11 cellular contexts compared by ENCODE assay signal in genomic region chr5:150615141-150615699, GRCh38. TPM values are rescaled to one million over a fixed set of nuclear protein-coding genes. Genes with fewer than 3 reads are reported as not detected.
A peak's percentile ranks its signal among the peaks of the same experiment; 100 is the strongest.
DNase-seq lines count a peak whose midpoint lies in the region; ATAC-seq and TF ChIP-seq lines count a peak whose summit lies in the region.
"Had no signal": no experiment of that assay in that cellular context is flagged by ENCODE, and none has a peak within 500 bp of the region (broad histone marks: within the 10 kb centered on the region; RNA-seq: fewer than 3 reads in every experiment).

No MANE protein-coding gene starts in this region.

- ATAC-seq in foreskin keratinocyte (peak; percentile 31), GM18907 (IDR thresholded peaks at IDR 0.05; ENCODE audit: unreplicated experiment) (no peak)
- no peak for ATAC-seq in naive thymus-derived CD8-positive, alpha-beta T cell

- H3K9me3 ChIP-seq in BLaER1 (no peaks in the 10 kb centered on the region), parathyroid adenoma (ENCODE audit: control insufficient read depth, low read length) (no peaks in the 10 kb centered on the region)
- H3K9me3 ChIP-seq: suprapubic skin had no signal

- no peak overlapping the region for H3K27ac Mint-ChIP-seq in naive thymus-derived CD8-positive, alpha-beta T cell
- H3K27ac Mint-ChIP-seq in activated T-helper 1 cell treated with anti-CD3 and anti-CD28 coated beads, Interleukin-12 subunit alpha, Interleukin-12 subunit beta, Interleukin-2, Interleukin-4 antibody, amounts not matched to agents 30 ng/mL and 10 ng/mL and 1 ng/mL, durations not matched to agents 14 hours and 24 hours and 36 hours: no peak overlapping the region
- H3K27ac Mint-ChIP-seq: progenitor cell of endocrine pancreas had no signal

- DNase-seq in SK-N-DZ (ENCODE audit: low spot score) (peak; percentile 29), foreskin keratinocyte (no peak), OCI-M2 (lab: John Stamatoyannopoulos, UW; ENCODE audit: unreplicated experiment) (no peak)
- no peak for DNase-seq in naive thymus-derived CD8-positive, alpha-beta T cell
- DNase-seq in activated T-helper 1 cell treated with anti-CD3 and anti-CD28 coated beads, Interleukin-12 subunit alpha, Interleukin-12 subunit beta, Interleukin-2, Interleukin-4 antibody, amounts not matched to agents 30 ng/mL and 10 ng/mL and 1 ng/mL, durations not matched to agents 14 hours and 24 hours and 36 hours (ENCODE audit: low spot score): no peak

- POLR2A ChIA-PET in naive thymus-derived CD8-positive, alpha-beta T cell (lab: Charles Lee): no interaction called here

- H3K4me2 ChIP-seq in BLaER1: peak overlapping the region; percentile 80
- peak overlapping the region; percentile 40 for H3K4me2 ChIP-seq in parathyroid adenoma (ENCODE audit: low read length)

- peaks cover 0 to 2% (median 0%) of the 10 kb centered on the region in 4 donors for H3K4me1 Mint-ChIP-seq in naive thymus-derived CD8-positive, alpha-beta T cell
- H3K4me1 Mint-ChIP-seq in activated T-helper 1 cell treated with anti-CD3 and anti-CD28 coated beads, Interleukin-12 subunit alpha, Interleukin-12 subunit beta, Interleukin-2, Interleukin-4 antibody, amounts not matched to agents 30 ng/mL and 10 ng/mL and 1 ng/mL, durations not matched to agents 14 hours and 24 hours and 36 hours (ENCODE audit: low read depth): no peaks in the 10 kb centered on the region

- H3K36me3 ChIP-seq in BLaER1 (no peaks in the 10 kb centered on the region), parathyroid adenoma (ENCODE audit: control insufficient read depth, insufficient read depth, low read length) (no peaks in the 10 kb centered on the region)
- H3K36me3 ChIP-seq: suprapubic skin had no signal

- peak overlapping the region; percentile 58; the same call in 1 of the 2 replicates for H3K9ac ChIP-seq in BLaER1
- no peak overlapping the region for H3K9ac ChIP-seq in parathyroid adenoma

- H3K27ac ChIP-seq in BLaER1: peak overlapping the region; percentile 67
- H3K27ac ChIP-seq in foreskin keratinocyte: no peak overlapping the region
- H3K27ac ChIP-seq in parathyroid adenoma: peak overlapping the region; percentile 70
- H3K27ac ChIP-seq: epithelial cell of prostate, suprapubic skin had no signal

- no peaks in the 10 kb centered on the region for H3K27me3 ChIP-seq in BLaER1
- peaks cover 9% of the 10 kb centered on the region for H3K27me3 ChIP-seq in foreskin keratinocyte
- H3K27me3 ChIP-seq in parathyroid adenoma (ENCODE audit: control insufficient read depth, insufficient read depth, low read length): no peaks in the 10 kb centered on the region
- H3K27me3 ChIP-seq: suprapubic skin had no signal

- H3K27me3 Mint-ChIP-seq in naive thymus-derived CD8-positive, alpha-beta T cell: peaks cover 0 to 13% (median 4%) of the 10 kb centered on the region in 5 donors
- H3K27me3 Mint-ChIP-seq in activated T-helper 1 cell treated with anti-CD3 and anti-CD28 coated beads, Interleukin-12 subunit alpha, Interleukin-12 subunit beta, Interleukin-2, Interleukin-4 antibody, amounts not matched to agents 30 ng/mL and 10 ng/mL and 1 ng/mL, durations not matched to agents 14 hours and 24 hours and 36 hours (ENCODE audit: insufficient read depth): peaks cover 7% of the 10 kb centered on the region

- TF ChIP-seq CTCF in foreskin keratinocyte (conservative IDR thresholded peaks at IDR 0.05) (no peak), parathyroid adenoma (IDR thresholded peaks at IDR 0.05) (no peak)

- no peaks in the 10 kb centered on the region for H3K36me3 Mint-ChIP-seq in naive thymus-derived CD8-positive, alpha-beta T cell
- H3K36me3 Mint-ChIP-seq in activated T-helper 1 cell treated with anti-CD3 and anti-CD28 coated beads, Interleukin-12 subunit alpha, Interleukin-12 subunit beta, Interleukin-2, Interleukin-4 antibody, amounts not matched to agents 30 ng/mL and 10 ng/mL and 1 ng/mL, durations not matched to agents 14 hours and 24 hours and 36 hours (ENCODE audit: low read depth): no peaks in the 10 kb centered on the region

- H3K4me3 Mint-ChIP-seq in naive thymus-derived CD8-positive, alpha-beta T cell: no peak overlapping the region
- no peak overlapping the region for H3K4me3 Mint-ChIP-seq in activated T-helper 1 cell treated with anti-CD3 and anti-CD28 coated beads, Interleukin-12 subunit alpha, Interleukin-12 subunit beta, Interleukin-2, Interleukin-4 antibody, amounts not matched to agents 30 ng/mL and 10 ng/mL and 1 ng/mL, durations not matched to agents 14 hours and 24 hours and 36 hours

- H3K4me3 ChIP-seq in BLaER1 (peak overlapping the region; percentile 22; the same call in 1 of the 2 replicates), parathyroid adenoma (ENCODE audit: low read depth, low read length) (no peak overlapping the region)
- H3K4me3 ChIP-seq: suprapubic skin had no signal

- intact Hi-C loops in activated T-helper 1 cell treated with anti-CD3 and anti-CD28 coated beads, Interleukin-12 subunit alpha, Interleukin-12 subunit beta, Interleukin-2, Interleukin-4 antibody, amounts not matched to agents 30 ng/mL and 10 ng/mL and 1 ng/mL, durations not matched to agents 14 hours and 24 hours and 36 hours (cut with micrococcal nuclease): no loop called here

- H3K9me3 Mint-ChIP-seq in naive thymus-derived CD8-positive, alpha-beta T cell: no peaks in the 10 kb centered on the region
- H3K9me3 Mint-ChIP-seq in activated T-helper 1 cell treated with anti-CD3 and anti-CD28 coated beads, Interleukin-12 subunit alpha, Interleukin-12 subunit beta, Interleukin-2, Interleukin-4 antibody, amounts not matched to agents 30 ng/mL and 10 ng/mL and 1 ng/mL, durations not matched to agents 14 hours and 24 hours and 36 hours: no peaks in the 10 kb centered on the region

- no peaks in the 10 kb centered on the region for H4K20me1 ChIP-seq in BLaER1

- peak overlapping the region; percentile 65 for H2AFZ ChIP-seq in parathyroid adenoma

- H3K79me2 ChIP-seq in parathyroid adenoma: no peaks in the 10 kb centered on the region

- H3K4me1 ChIP-seq in BLaER1: peaks cover 99% of the 10 kb centered on the region
- no peaks in the 10 kb centered on the region for H3K4me1 ChIP-seq in foreskin keratinocyte
- peaks cover 20% of the 10 kb centered on the region for H3K4me1 ChIP-seq in parathyroid adenoma

RNA-seq across cellular contexts. Expression of gene SYNPO, which starts 25.2 kb away (rescaled TPM):
- 0.91 and 1.0 TPM in 2 replicates for polyA plus RNA-seq in SK-N-DZ (2014; cell fraction: cytosol; rRNA removed)
- 0.82 and 1.4 TPM in 2 replicates for polyA plus RNA-seq in SK-N-DZ (2014; cell fraction: nucleus; rRNA removed)
- total RNA-seq in foreskin keratinocyte: 8.8 and 10.1 TPM in 2 replicates
- 6.9 and 7.0 TPM in 2 replicates for polyA plus RNA-seq in foreskin keratinocyte
- total RNA-seq in naive thymus-derived CD8-positive, alpha-beta T cell: under 1 TPM; 0.71 to 0.83 TPM
- not detected for polyA plus RNA-seq in naive thymus-derived CD8-positive, alpha-beta T cell
- total RNA-seq in activated T-helper 1 cell treated with anti-CD3 and anti-CD28 coated beads, Interleukin-12 subunit alpha, Interleukin-12 subunit beta, Interleukin-2, Interleukin-4 antibody, amounts not matched to agents 30 ng/mL and 10 ng/mL and 1 ng/mL, durations not matched to agents 14 hours and 24 hours and 36 hours: not detected in 2 replicates

RNA-seq across cellular contexts. Expression of gene MYOZ3, which starts 45.8 kb away (rescaled TPM):
- polyA plus RNA-seq in SK-N-DZ (2014; cell fraction: cytosol; rRNA removed): 3.8 and 4.4 TPM in 2 replicates
- 1.5 and 4.4 TPM in 2 replicates for polyA plus RNA-seq in SK-N-DZ (2014; cell fraction: nucleus; rRNA removed)
- total RNA-seq in foreskin keratinocyte: 0.34 and 0.53 TPM in 2 replicates
- polyA plus RNA-seq in foreskin keratinocyte: 0.33 and 0.35 TPM in 2 replicates
- not detected for total RNA-seq in naive thymus-derived CD8-positive, alpha-beta T cell
- under 1 TPM in 2 of 3 donors, not detected in 1; 0.05 to 0.19 TPM for polyA plus RNA-seq in naive thymus-derived CD8-positive, alpha-beta T cell
- total RNA-seq in activated T-helper 1 cell treated with anti-CD3 and anti-CD28 coated beads, Interleukin-12 subunit alpha, Interleukin-12 subunit beta, Interleukin-2, Interleukin-4 antibody, amounts not matched to agents 30 ng/mL and 10 ng/mL and 1 ng/mL, durations not matched to agents 14 hours and 24 hours and 36 hours: 0.49 and 0.51 TPM in 2 replicates
